In the genomic region with DNA sequence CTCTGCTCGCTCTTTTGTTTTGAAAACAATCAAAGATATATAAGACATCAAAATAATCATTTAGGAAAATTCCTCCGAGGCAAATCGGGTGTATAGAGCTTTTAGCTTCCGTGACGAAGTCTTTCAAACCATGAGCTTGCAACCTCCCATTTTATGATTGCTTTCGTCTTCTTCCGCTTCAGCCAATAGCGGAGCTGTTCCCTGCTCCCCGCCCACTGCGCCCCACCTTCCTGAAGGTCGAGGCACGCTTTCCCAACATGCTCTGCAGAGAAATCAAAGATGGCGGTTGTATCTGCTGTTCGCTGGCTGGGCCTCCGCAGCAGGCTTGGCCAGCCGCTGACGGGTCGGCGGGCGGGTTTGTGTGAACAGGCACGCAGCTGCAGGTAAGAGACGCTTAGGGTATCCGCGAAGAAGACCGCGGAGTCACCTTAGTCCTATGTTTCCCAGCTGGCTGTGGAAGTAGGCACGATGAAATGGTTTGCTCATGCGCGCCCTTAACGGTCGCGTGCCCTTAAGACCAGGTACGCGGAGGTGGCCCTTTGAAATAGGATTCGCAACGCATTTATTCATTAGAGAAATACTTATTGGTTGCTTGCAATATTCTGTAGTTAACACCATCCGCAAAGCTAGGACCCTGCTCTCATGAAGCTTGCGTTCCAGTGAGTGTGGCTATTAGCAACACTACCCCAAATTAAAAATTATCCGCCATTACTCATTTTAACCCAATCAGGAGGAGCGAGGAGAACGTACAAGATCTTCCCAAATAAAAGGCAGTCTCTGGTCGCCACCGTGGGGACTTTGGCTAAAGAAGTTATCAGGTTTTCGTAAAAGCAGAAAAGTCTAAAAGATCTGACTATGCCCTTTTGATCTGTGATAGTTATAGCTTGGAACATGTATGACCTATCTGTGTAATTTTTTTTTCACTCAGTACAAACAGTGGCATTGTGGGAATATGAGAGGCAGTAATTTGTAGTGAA, we compare ENCODE assay signal across 8 cellular contexts. TPM values are rescaled to one million over a fixed set of nuclear protein-coding genes. Genes with fewer than 3 reads are reported as not detected.
DNase-seq lines count a peak whose midpoint lies in the region; ATAC-seq, FAIRE-seq and TF ChIP-seq lines count a peak whose summit lies in the region.

TSS of gene PTCD3 (plus strand) at position 267 of the 977 bp plus-strand sequence. CDS start at position 280, 13 bp downstream.

- no peaks in the 10 kb centered on the region for H3K27me3 ChIP-seq in bronchial epithelial cell (ENCODE audit: control insufficient read depth, insufficient read depth, low read length)
- H3K27me3 ChIP-seq in smooth muscle cell (ENCODE audit: low read depth) = no peaks in the 10 kb centered on the region

- FAIRE-seq in bronchial epithelial cell (lab: Jason Lieb, UNC) = no peak

- peaks cover 79% of the 10 kb centered on the region for H3K79me2 ChIP-seq in smooth muscle cell (ENCODE audit: low read depth)

- no peaks in the 10 kb centered on the region for H3F3A ChIP-seq in smooth muscle cell (ENCODE audit: low read depth)

- in situ Hi-C loops in ACHN (cut with HindIII; ENCODE audit: low pct_ligation_motif_present, low pct_unique_long_range_greater_than_20kb, low sequenced_read_pairs) = no loop called here

- H3K9me3 ChIP-seq in smooth muscle cell (replicated peaks; ENCODE audit: low read depth) = no peaks in the 10 kb centered on the region

- TF ChIP-seq CTCF in WI38 (IDR thresholded peaks at IDR 0.05; ENCODE audit: low read depth, low read length) (no peak), bronchial epithelial cell (IDR thresholded peaks at IDR 0.05; ENCODE audit: insufficient read depth, low read length, severe bottlenecking) (no peak), smooth muscle cell (IDR thresholded peaks at IDR 0.05; ENCODE audit: borderline replicate concordance, insufficient read depth, poor library complexity, severe bottlenecking) (no peak)

- H3K36me3 ChIP-seq in bronchial epithelial cell (ENCODE audit: control insufficient read depth, insufficient read depth, low read length) (peaks cover 9% of the 10 kb centered on the region), smooth muscle cell (ENCODE audit: low read depth) (peaks cover 13% of the 10 kb centered on the region)

- WGBS in smooth muscle cell (ENCODE audit: low lambda C conversion rate) = under 1% methylated on average over 44 of the region's 44 CpGs

- peaks cover 7% of the 10 kb centered on the region for H4K20me1 ChIP-seq in smooth muscle cell (ENCODE audit: low read depth)

- H2AFZ ChIP-seq in smooth muscle cell (ENCODE audit: low read depth) = peak within 1 kb of the TSS; percentile 85

- H3K4me1 ChIP-seq in smooth muscle cell (ENCODE audit: low read depth) = peaks cover 16% of the 10 kb centered on the region

- peak within 1 kb of the TSS; percentile 78 for H3K27ac ChIP-seq in smooth muscle cell (ENCODE audit: low read depth)

- peak within 1 kb of the TSS; percentile 92 for H3K9ac ChIP-seq in smooth muscle cell (ENCODE audit: low read depth)

- H3K4me2 ChIP-seq in smooth muscle cell = peak within 1 kb of the TSS; percentile 100

- peak; percentile 84 for ATAC-seq in GM18873 (IDR thresholded peaks at IDR 0.05; ENCODE audit: low FRiP score, unreplicated experiment)
- ATAC-seq in HG03139 (IDR thresholded peaks at IDR 0.05; ENCODE audit: unreplicated experiment) = peak; percentile 89

- peak within 1 kb of the TSS; percentile 98 for H3K4me3 ChIP-seq in WI38 (ENCODE audit: low read depth, low read length)
- peak within 1 kb of the TSS; percentile 92 for H3K4me3 ChIP-seq in bronchial epithelial cell (ENCODE audit: low read depth, low read length)
- peak within 1 kb of the TSS; percentile 94 for H3K4me3 ChIP-seq in smooth muscle cell

- DNase-seq in ACHN (peak; percentile 98), NCI-H2227 treated with DMSO at 0.1 percent for 48 hours (lab: John Stamatoyannopoulos, UW) (peak; percentile 99), bronchial epithelial cell (ENCODE audit: low read depth) (peak; percentile 95), iPS-NIHi11 (ENCODE audit: low spot score) (peak; percentile 90), smooth muscle cell (lab: John Stamatoyannopoulos, UW; ENCODE audit: unreplicated experiment) (peak; percentile 65)

RNA-seq across cellular contexts. Expression of gene PTCD3, which starts in this region (rescaled TPM):
- 48.4 and 57.2 TPM in 2 replicates for total RNA-seq in bronchial epithelial cell
- total RNA-seq in smooth muscle cell = 78.7 and 147 TPM in 2 replicates
- polyA plus RNA-seq in smooth muscle cell = 42.2 and 58.7 TPM in 2 replicates

Comparison
In these comparisons a context has a peak if more than half of its experiments do, and no peak if none do; other contexts are left out.
1. Peak in every context shown above with its lines: DNase-seq, ATAC-seq, H3K4me3 ChIP-seq and H3K27ac ChIP-seq.